14 cellular contexts compared by ENCODE assay signal in the genomic region with DNA sequence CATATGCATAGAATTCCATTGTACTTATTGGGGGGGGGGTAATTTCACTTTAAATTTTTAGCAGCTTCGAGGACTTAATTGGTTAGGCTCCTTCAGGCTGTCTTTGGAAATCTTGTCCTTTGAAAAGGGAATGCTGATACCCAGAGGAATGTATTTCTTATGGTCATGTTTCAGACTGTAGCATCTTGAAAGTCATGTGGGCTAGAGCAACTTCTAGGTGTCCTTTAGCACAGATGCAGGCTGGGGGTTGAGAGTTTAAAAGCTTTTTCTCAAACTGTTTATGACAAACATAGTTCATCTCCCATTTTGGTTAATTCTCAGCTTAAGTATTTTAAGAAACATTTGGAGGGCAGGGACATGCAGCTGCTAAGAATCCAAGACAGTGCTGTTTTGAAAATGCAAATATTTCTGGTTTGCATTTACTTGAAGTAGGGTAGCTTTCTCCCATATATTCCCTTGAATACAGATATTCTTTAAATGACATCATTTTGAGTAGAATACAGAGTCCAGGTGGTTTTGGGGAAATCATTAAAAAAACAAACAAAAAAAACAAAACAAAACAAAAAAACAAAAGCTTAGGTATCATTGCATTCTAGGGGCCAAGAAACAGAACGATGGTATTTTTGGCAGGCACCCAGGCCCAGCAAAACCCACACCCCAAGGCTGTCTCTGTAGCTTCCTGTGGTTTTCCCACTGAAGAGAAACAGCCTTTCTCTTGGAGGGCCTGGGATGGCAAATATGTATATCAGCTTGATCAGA.
DNase-seq lines count a peak whose midpoint lies in the region; ATAC-seq, FAIRE-seq and TF ChIP-seq lines count a peak whose summit lies in the region.
"Had no signal": no experiment of that assay in that cellular context is flagged by ENCODE, and none has a peak within 500 bp of the region (broad histone marks: within the 10 kb centered on the region; RNA-seq: fewer than 3 reads in every experiment).

No MANE protein-coding gene starts in this region.

- ATAC-seq in pancreas, result no peak

- no peak overlapping the region for H3K4me3 ChIP-seq in AG04450 (ENCODE audit: low read depth, low read length)
- no peak overlapping the region for H3K4me3 ChIP-seq in HAP-1
- H3K4me3 ChIP-seq in pancreas, result no peak overlapping the region
- no peak overlapping the region for H3K4me3 ChIP-seq in mesendoderm (ENCODE audit: low read length)
- H3K4me3 ChIP-seq: skin epidermis, uterus had no signal

- in situ Hi-C loops in HAP-1 (cut with MboI; ENCODE audit: low sequenced_read_pairs), result no loop called here

- H4K8ac ChIP-seq in mesendoderm (ENCODE audit: low read depth, low read length), result no peak overlapping the region

- no peak for FAIRE-seq in pancreas (lab: Jason Lieb, UNC)

- H3K36me3 ChIP-seq in HAP-1 (replicated peaks) (no peaks in the 10 kb centered on the region), pancreas (no peaks in the 10 kb centered on the region), mesendoderm (ENCODE audit: control insufficient read depth, insufficient read depth, low read length) (no peaks in the 10 kb centered on the region)
- H3K36me3 ChIP-seq: uterus had no signal

- H3K18ac ChIP-seq in mesendoderm (ENCODE audit: low read length), result no peak overlapping the region

- H3K23ac ChIP-seq in mesendoderm (ENCODE audit: low read length), result no peak overlapping the region

- H3K27me3 ChIP-seq in AG04450 (ENCODE audit: control insufficient read depth, insufficient read depth, low read length), result no peaks in the 10 kb centered on the region
- H3K27me3 ChIP-seq in HAP-1 (ENCODE audit: low read depth), result no peaks in the 10 kb centered on the region
- no peaks in the 10 kb centered on the region for H3K27me3 ChIP-seq in pancreas
- H3K27me3 ChIP-seq in mesendoderm (ENCODE audit: insufficient read depth, low read length, poor library complexity), result no peaks in the 10 kb centered on the region
- H3K27me3 ChIP-seq: uterus had no signal

- H3K36me3 Mint-ChIP-seq in HFFc6 (ENCODE audit: low read depth), result peaks cover 28% of the 10 kb centered on the region

- no peak overlapping the region for H2BK15ac ChIP-seq in mesendoderm (replicated peaks; ENCODE audit: low read depth)

- intact Hi-C loops in pancreas (cut with DNase I), result no loop called here

- POLR2A ChIA-PET in AG04450 (lab: Yijun Ruan, JAX), result interaction anchor here (0.7 to 1.2 kb wide), 6 partner anchors 11 to 454 kb away, joined by 3 to 7 read pairs (median 4); partner anchors contain the start of gene TAMM41

- TF ChIP-seq CTCF in AG04450 (IDR thresholded peaks at IDR 0.05; ENCODE audit: low read depth, low read length) (no peak), HFFc6 (IDR thresholded peaks at IDR 0.05) (no peak), pancreas (IDR thresholded peaks at IDR 0.05) (no peak)

- H3K4me1 ChIP-seq in HAP-1 (peaks cover 3% of the 10 kb centered on the region; the same call in 1 of the 2 replicates), pancreas (peaks cover 0 to 14% (median 5%) of the 10 kb centered on the region in 3 donors), mesendoderm (ENCODE audit: control insufficient read depth, low read depth, low read length) (no peaks in the 10 kb centered on the region)
- H3K4me1 ChIP-seq: uterus had no signal

- H3K9ac ChIP-seq in mesendoderm (ENCODE audit: low read length), result no peak overlapping the region

- no peak overlapping the region for H3K4ac ChIP-seq in mesendoderm (ENCODE audit: low read depth, low read length)

- H3K4me2 ChIP-seq in mesendoderm (ENCODE audit: low read length), result no peak overlapping the region

- H2BK5ac ChIP-seq in mesendoderm (ENCODE audit: low read length), result no peak overlapping the region

- H3K9me3 ChIP-seq in AG04450 (ENCODE audit: control insufficient read depth, insufficient read depth, low read length), result no peaks in the 10 kb centered on the region
- H3K9me3 ChIP-seq in HAP-1, result no peaks in the 10 kb centered on the region
- no peaks in the 10 kb centered on the region for H3K9me3 ChIP-seq in pancreas
- H3K9me3 ChIP-seq: uterus had no signal

- H3K56ac ChIP-seq in mesendoderm (ENCODE audit: low read length), result no peak overlapping the region

- H3K9me3 Mint-ChIP-seq in HFFc6, result no peaks in the 10 kb centered on the region
- H3K9me3 Mint-ChIP-seq: activated B cell treated with CpG ODN at 0.5 μM for 24 hours had no signal

- no peaks in the 10 kb centered on the region for H3K79me2 ChIP-seq in mesendoderm (ENCODE audit: control insufficient read depth, insufficient read depth, low read length)

- H2AK5ac ChIP-seq in mesendoderm (ENCODE audit: low read length), result no peak overlapping the region

- H3K27ac ChIP-seq in AG04450 (ENCODE audit: low read depth, low read length) (no peak overlapping the region), pancreas (no peak overlapping the region), mesendoderm (ENCODE audit: low read depth, low read length) (no peak overlapping the region)

- 67 to 82% methylated on average over 2 of the region's 2 CpGs for WGBS in pancreas, 2 donors
- no CpG with 5 or more reads among the region's 2 CpGs for WGBS in mesendoderm (ENCODE audit: extremely low coverage, insufficient coverage, low lambda C conversion rate)

- H3K27ac Mint-ChIP-seq in HFFc6, result peak overlapping the region; percentile 12; the same call in 1 of the 2 replicates
- H3K27ac Mint-ChIP-seq: activated B cell treated with CpG ODN at 0.5 μM for 24 hours, B cell had no signal

- H4K5ac ChIP-seq in mesendoderm (ENCODE audit: low read length), result no peak overlapping the region

- no peaks in the 10 kb centered on the region for H3K79me1 ChIP-seq in mesendoderm (ENCODE audit: low read length)

- CTCF ChIA-PET in AG04450 (lab: Charles Lee), result interaction anchor here (1.5 kb wide), 1 partner anchor 13 kb away, joined by 7 read pairs; no protein-coding TSS in a partner anchor

- DNase-seq in AG04450 (ENCODE audit: low read depth, low spot score) (peak; percentile 20), HFFc6 (peak; percentile 6), amniotic epithelial cell (ENCODE audit: low read depth) (peak; percentile 91), glomerular visceral epithelial cell (ENCODE audit: extremely low spot score) (peak; percentile 84), HAP-1 (ENCODE audit: low spot score in 2 of 2) (no peak), pancreas (no peak), D341Med (ENCODE audit: low spot score) (no peak), mesendoderm (no peak)
- DNase-seq: activated B cell treated with CpG ODN at 0.5 μM for 24 hours, cortex of kidney, NCI-H2081 treated with DMSO at 0.1 percent for 48 hours, uterus had no signal

- H3K4me3 Mint-ChIP-seq in HFFc6, result no peak overlapping the region; the same call in 1 of the 2 replicates
- H3K4me3 Mint-ChIP-seq: activated B cell treated with CpG ODN at 0.5 μM for 24 hours, B cell had no signal

- no peak overlapping the region for H2BK120ac ChIP-seq in mesendoderm (ENCODE audit: low read depth, low read length)

- H3K4me1 Mint-ChIP-seq in HFFc6 (ENCODE audit: low read depth), result peaks cover 36% of the 10 kb centered on the region
- H3K4me1 Mint-ChIP-seq: activated B cell treated with CpG ODN at 0.5 μM for 24 hours had no signal

- H3K27me3 Mint-ChIP-seq in HFFc6 (ENCODE audit: insufficient read depth), result peaks cover 3% of the 10 kb centered on the region
- H3K27me3 Mint-ChIP-seq: activated B cell treated with CpG ODN at 0.5 μM for 24 hours, B cell had no signal

Comparison
In these comparisons a context has a peak if more than half of its experiments do, and no peak if none do; other contexts are left out.
1. DNase-seq: peak in AG04450 (single experiment), HFFc6 (single experiment), amniotic epithelial cell (single experiment) and glomerular visceral epithelial cell (single experiment); none in HAP-1 (0 of 2), pancreas (0 of 6), D341Med (single experiment) and mesendoderm (single experiment).